ENCODE assay signal across 9 cellular contexts in the genomic region with DNA sequence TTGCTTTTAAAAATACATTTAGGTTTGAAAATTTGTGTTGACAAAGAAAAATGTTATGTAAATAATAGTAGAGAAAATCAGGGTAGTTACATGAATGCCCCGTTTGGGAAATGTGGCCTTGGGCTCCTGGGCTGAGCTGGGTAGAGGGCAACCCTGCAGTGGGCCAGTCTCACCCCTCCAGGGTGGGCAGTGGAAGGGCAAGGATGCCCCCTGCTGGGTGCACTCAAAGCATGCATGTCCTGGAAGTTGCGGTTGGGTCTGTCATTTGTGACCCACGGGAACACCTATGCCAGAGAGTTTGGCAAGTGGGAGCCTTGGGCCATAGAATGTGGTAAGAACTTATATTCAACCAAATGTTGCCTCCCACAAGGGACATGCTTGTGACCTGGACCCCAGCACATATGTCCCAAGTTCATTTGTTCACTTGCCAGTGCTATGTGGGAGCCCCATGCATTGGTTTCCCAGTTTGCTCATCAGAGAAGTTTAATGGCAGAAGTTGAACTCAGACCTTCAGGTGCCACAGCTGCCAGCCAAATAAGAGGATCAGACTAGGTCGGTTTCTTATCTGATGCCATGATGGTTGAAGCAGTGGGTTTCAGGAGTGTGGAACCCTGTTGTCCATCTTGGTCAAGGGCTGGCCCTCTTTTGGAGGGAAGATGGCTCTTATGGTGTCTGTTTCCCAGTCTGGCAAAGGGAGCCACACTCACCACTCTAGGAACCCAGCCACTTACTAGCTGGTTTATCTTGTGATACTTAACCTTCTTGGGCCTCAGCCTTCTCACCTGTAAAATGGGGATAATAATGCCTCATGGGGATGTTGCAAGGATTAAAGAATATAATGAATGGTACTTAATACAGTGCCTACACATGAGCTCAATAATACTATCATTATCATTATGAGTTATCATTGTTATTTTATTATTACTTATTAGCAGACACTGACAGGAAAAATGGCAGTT. TPM values are rescaled to one million over a fixed set of nuclear protein-coding genes. Genes with fewer than 3 reads are reported as not detected.
A peak's percentile ranks its signal among the peaks of the same experiment; 100 is the strongest.
DNase-seq lines count a peak whose midpoint lies in the region; ATAC-seq and TF ChIP-seq lines count a peak whose summit lies in the region.
"Had no signal": no experiment of that assay in that cellular context is flagged by ENCODE, and none has a peak within 500 bp of the region (broad histone marks: within the 10 kb centered on the region; RNA-seq: fewer than 3 reads in every experiment).

No MANE protein-coding gene starts in this region.

- H3K36me3 Mint-ChIP-seq in activated naive CD8-positive, alpha-beta T cell: no peaks in the 10 kb centered on the region

- peaks cover 48% of the 10 kb centered on the region for H3K4me1 Mint-ChIP-seq in activated naive CD8-positive, alpha-beta T cell (ENCODE audit: low read depth)

- H3K79me2 ChIP-seq in hepatocyte: no peaks in the 10 kb centered on the region

- no peaks in the 10 kb centered on the region for H3K9me3 ChIP-seq in hepatocyte (ENCODE audit: low read depth)

- H3K9me3 Mint-ChIP-seq in activated naive CD8-positive, alpha-beta T cell (ENCODE audit: low read depth): no peaks in the 10 kb centered on the region

- H3K4me3 ChIP-seq in AG09309 (ENCODE audit: control insufficient read depth, low read depth, low read length) (no peak overlapping the region), hepatocyte (no peak overlapping the region)

- peaks cover 13% of the 10 kb centered on the region for H3K4me1 ChIP-seq in hepatocyte (ENCODE audit: insufficient read depth)

- no peaks in the 10 kb centered on the region for H3K27me3 Mint-ChIP-seq in activated naive CD8-positive, alpha-beta T cell

- peak; percentile 76 for TF ChIP-seq CTCF in AG09309 (IDR thresholded peaks at IDR 0.05; ENCODE audit: control insufficient read depth, insufficient read depth, low read depth, low read length, missing control alignments)
- peak; percentile 73 for TF ChIP-seq CTCF in GM13976 (IDR thresholded peaks at IDR 0.05; ENCODE audit: borderline replicate concordance, control extremely low read depth, extremely low read depth, insufficient read depth, missing control alignments)
- peak; percentile 72 for TF ChIP-seq CTCF in hepatocyte (IDR thresholded peaks at IDR 0.05; ENCODE audit: poor library complexity)

- H3K4me2 ChIP-seq in hepatocyte: no peak overlapping the region

- no peak overlapping the region for H3K27ac ChIP-seq in hepatocyte

- H3K4me3 Mint-ChIP-seq in activated naive CD8-positive, alpha-beta T cell: peak overlapping the region; percentile 95

- peaks cover 10% of the 10 kb centered on the region for H3K27me3 ChIP-seq in hepatocyte

- no peaks in the 10 kb centered on the region for H3K36me3 ChIP-seq in hepatocyte (replicated peaks; ENCODE audit: insufficient read depth, low read depth)

- no peaks in the 10 kb centered on the region for H3K9me2 ChIP-seq in hepatocyte (replicated peaks; ENCODE audit: insufficient read depth)

- ATAC-seq in GM18870 (IDR thresholded peaks at IDR 0.05; ENCODE audit: unreplicated experiment): no peak

- DNase-seq in AG09309 (ENCODE audit: low read depth) (no peak), GM13976 (ENCODE audit: low spot score) (peak; percentile 69), SK-N-DZ (ENCODE audit: low spot score) (peak; percentile 68), hepatocyte (ENCODE audit: low spot score) (peak; percentile 63), globus pallidus (ENCODE audit: low spot score) (no peak)
- DNase-seq in stimulated activated CD4-positive, alpha-beta T cell treated with anti-CD3 and anti-CD28 coated beads, Interleukin-1b, Interleukin-23, amount 100 ng/mL, for 4 hours (ENCODE audit: low read depth in 2 of 2): peak; percentile 42 to 51

- H4K20me1 ChIP-seq in hepatocyte (ENCODE audit: insufficient read depth, poor library complexity, severe bottlenecking): no peaks in the 10 kb centered on the region

- 17% methylated on average over 4 of the region's 4 CpGs for WGBS in hepatocyte (ENCODE audit: low lambda C conversion rate, missing lambda C conversion rate)

- peak overlapping the region; percentile 83 for H3K27ac Mint-ChIP-seq in activated naive CD8-positive, alpha-beta T cell

- no peak overlapping the region for H2AFZ ChIP-seq in hepatocyte

- in situ Hi-C loops in GM13976 (cut with MboI; ENCODE audit: low sequenced_read_pairs, unreplicated experiment): no loop called here

RNA-seq across cellular contexts. Expression of gene PLCB2, which starts 2.5 kb away (rescaled TPM):
- polyA plus RNA-seq in SK-N-DZ (2014; cell fraction: cytosol; rRNA removed): 12.5 and 12.6 TPM in 2 replicates
- polyA plus RNA-seq in SK-N-DZ (2014; cell fraction: nucleus; rRNA removed): 71.1 and 88.9 TPM in 2 replicates
- total RNA-seq in hepatocyte: 1.0 and 1.7 TPM in 2 replicates
- 4.4 and 4.9 TPM in 2 replicates for polyA plus RNA-seq in hepatocyte

RNA-seq across cellular contexts. Expression of gene INAFM2, which starts 13.2 kb away (rescaled TPM):
- 13.1 and 14.5 TPM in 2 replicates for polyA plus RNA-seq in SK-N-DZ (2014; cell fraction: cytosol; rRNA removed)
- 9.4 and 9.9 TPM in 2 replicates for polyA plus RNA-seq in SK-N-DZ (2014; cell fraction: nucleus; rRNA removed)
- 13.7 and 14.4 TPM in 2 replicates for total RNA-seq in hepatocyte
- 17.4 and 19.5 TPM in 2 replicates for polyA plus RNA-seq in hepatocyte

RNA-seq across cellular contexts. Expression of gene ANKRD63, which starts 27.4 kb away (rescaled TPM):
- not detected in 2 replicates for polyA plus RNA-seq in SK-N-DZ (2014; cell fraction: cytosol; rRNA removed)
- polyA plus RNA-seq in SK-N-DZ (2014; cell fraction: nucleus; rRNA removed): 2.1 TPM in 1 of 2 replicates, not detected in the other
- 0.30 TPM in 1 of 2 replicates, not detected in the other for total RNA-seq in hepatocyte
- polyA plus RNA-seq in hepatocyte: 0.47 and 1.2 TPM in 2 replicates
- total RNA-seq: mononuclear cell had no signal

RNA-seq across cellular contexts. Expression of gene CCDC9B, which starts 30.5 kb away (rescaled TPM):
- polyA plus RNA-seq in SK-N-DZ (2014; cell fraction: cytosol; rRNA removed): 0.39 and 2.8 TPM in 2 replicates
- polyA plus RNA-seq in SK-N-DZ (2014; cell fraction: nucleus; rRNA removed): 4.7 and 9.8 TPM in 2 replicates
- 1.8 and 4.0 TPM in 2 replicates for total RNA-seq in hepatocyte
- polyA plus RNA-seq in hepatocyte: 5.3 and 7.6 TPM in 2 replicates

RNA-seq across cellular contexts. Expression of gene PHGR1, which starts 40.6 kb away (rescaled TPM):
- polyA plus RNA-seq in SK-N-DZ (2014; cell fraction: cytosol; rRNA removed): not detected in 2 replicates
- polyA plus RNA-seq in SK-N-DZ (2014; cell fraction: nucleus; rRNA removed): not detected in 2 replicates
- 49.8 and 76.1 TPM in 2 replicates for total RNA-seq in hepatocyte
- 207 and 222 TPM in 2 replicates for polyA plus RNA-seq in hepatocyte
- total RNA-seq: mononuclear cell had no signal

Comparison
In these comparisons a context has a peak if more than half of its experiments do, and no peak if none do; other contexts are left out.
1. DNase-seq: peak in GM13976 (single experiment), SK-N-DZ (single experiment), hepatocyte (single experiment) and stimulated activated CD4-positive, alpha-beta T cell treated with anti-CD3 and anti-CD28 coated beads, Interleukin-1b, Interleukin-23, amount 100 ng/mL, for 4 hours (2 of 2); none in AG09309 (single experiment) and globus pallidus (single experiment).
2. Peak in every context shown above with its lines, with median percentiles within 50 percentile points of each other: CTCF ChIP-seq.